In genomic region chr4:100081511-100081910, GRCh38 we compare ENCODE assay signal across 15 cellular contexts.
"Had no signal": no experiment of that assay in that cellular context is flagged by ENCODE, and none has a peak within 500 bp of the region (broad histone marks: within the 10 kb centered on the region; RNA-seq: fewer than 3 reads in every experiment).

No MANE protein-coding gene starts in this region.

- H3K4me3 ChIP-seq: ascending aorta, gastrocnemius medialis, heart right ventricle, left lung, thyroid gland had no signal

- H3K9me3 ChIP-seq: ascending aorta, gastrocnemius medialis, heart right ventricle, left lung, thyroid gland had no signal

- H3K27ac ChIP-seq: ascending aorta, gastrocnemius medialis, heart right ventricle, left lung, thyroid gland had no signal

- H3K4me3 Mint-ChIP-seq: activated naive CD8-positive, alpha-beta T cell treated with anti-CD3 and anti-CD28 coated beads, Interleukin-2, amount 50 U/mL, for 24 hours; activated T-cell treated with anti-CD3 and anti-CD28 coated beads, Interleukin-2, amount 50 U/mL, for 24 hours; memory B cell; WTC11 had no signal

- H3K4me1 Mint-ChIP-seq: memory B cell had no signal

- DNase-seq: activated gamma-delta T cell; activated naive CD8-positive, alpha-beta T cell treated with anti-CD3 and anti-CD28 coated beads, Interleukin-2, amount 50 U/mL, for 24 hours; activated T-cell treated with anti-CD3 and anti-CD28 coated beads, Interleukin-2, amount 50 U/mL, for 24 hours; gastrocnemius medialis; heart right ventricle; left lung; stimulated activated CD4-positive, alpha-beta T cell treated with anti-CD3 and anti-CD28 coated beads, Interleukin-15, amount 100 ng/mL, for 24 hours; stimulated activated CD4-positive, alpha-beta T cell treated with anti-CD3 and anti-CD28 coated beads, Interleukin-4, amount 100 ng/mL, for 24 hours; thyroid gland had no signal

- H3K27me3 ChIP-seq: ascending aorta, left lung, thyroid gland had no signal

- ATAC-seq: activated naive CD8-positive, alpha-beta T cell treated with anti-CD3 and anti-CD28 coated beads, Interleukin-2, amount 50 U/mL, for 24 hours; gastrocnemius medialis; heart right ventricle; left lung; WTC11 had no signal

- H3K27ac Mint-ChIP-seq: activated naive CD8-positive, alpha-beta T cell treated with anti-CD3 and anti-CD28 coated beads, Interleukin-2, amount 50 U/mL, for 24 hours; activated T-cell treated with anti-CD3 and anti-CD28 coated beads, Interleukin-2, amount 50 U/mL, for 24 hours; memory B cell; WTC11 had no signal

- H3K27me3 Mint-ChIP-seq: activated naive CD8-positive, alpha-beta T cell treated with anti-CD3 and anti-CD28 coated beads, Interleukin-2, amount 50 U/mL, for 24 hours; activated T-cell treated with anti-CD3 and anti-CD28 coated beads, Interleukin-2, amount 50 U/mL, for 24 hours had no signal

- H3K4me1 ChIP-seq: ascending aorta, gastrocnemius medialis, heart right ventricle, left lung, thyroid gland had no signal

- H3K36me3 ChIP-seq: ascending aorta, gastrocnemius medialis, heart right ventricle, left lung, thyroid gland had no signal

- H3K36me3 Mint-ChIP-seq: memory B cell had no signal

- FAIRE-seq: colon, islet of Langerhans, urothelium cell line had no signal

- H3K9me3 Mint-ChIP-seq: activated naive CD8-positive, alpha-beta T cell treated with anti-CD3 and anti-CD28 coated beads, Interleukin-2, amount 50 U/mL, for 24 hours; activated T-cell treated with anti-CD3 and anti-CD28 coated beads, Interleukin-2, amount 50 U/mL, for 24 hours; memory B cell had no signal
